1 cellular context compared by ENCODE assay signal in genomic region chr10:87242192-87242591, GRCh38. TPM values are rescaled to one million over a fixed set of nuclear protein-coding genes. Genes with fewer than 3 reads are reported as not detected.
"Had no signal": no experiment of that assay in that cellular context is flagged by ENCODE, and none has a peak within 500 bp of the region (broad histone marks: within the 10 kb centered on the region; RNA-seq: fewer than 3 reads in every experiment).

No MANE protein-coding gene starts in this region.

RNA-seq across cellular contexts. Expression of gene NUTM2A, which starts 16.9 kb away (rescaled TPM):
- total RNA-seq: RPMI7951 had no signal
